12 cellular contexts compared by ENCODE assay signal in the genomic region with DNA sequence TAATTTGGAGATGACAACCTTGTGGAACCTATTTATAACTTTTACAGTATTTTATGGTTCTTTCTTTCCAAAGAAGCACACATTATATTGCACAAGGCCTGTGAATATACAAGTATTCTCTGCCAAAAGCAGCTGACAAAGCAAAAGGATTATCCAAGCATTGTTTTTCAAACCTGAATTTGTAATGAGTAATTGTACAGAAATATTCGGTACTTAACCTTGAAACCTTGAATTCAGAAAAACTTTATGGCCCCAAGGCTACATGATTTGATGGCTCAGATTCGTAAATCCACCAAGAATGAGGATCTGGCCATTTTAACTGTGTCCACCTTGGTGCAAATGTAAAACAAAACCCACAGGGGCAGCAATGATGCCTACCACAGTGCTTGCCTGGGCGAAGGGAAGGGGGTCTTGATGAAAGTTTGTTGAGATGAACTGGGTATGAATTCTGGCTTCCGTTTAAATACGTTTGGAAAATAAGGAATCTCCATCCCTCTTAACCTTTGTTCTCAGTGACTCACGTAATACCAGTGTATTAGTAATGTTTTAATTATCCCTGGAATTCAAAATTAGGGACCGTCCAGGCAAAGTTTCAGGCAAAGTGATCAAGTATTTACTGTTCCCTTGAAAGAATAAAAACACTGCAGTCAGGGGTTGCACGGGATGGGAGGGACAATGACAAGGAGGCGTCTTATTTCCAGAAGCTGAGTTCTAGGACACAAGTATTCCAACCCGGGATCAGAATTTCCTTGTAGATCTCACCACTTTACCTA. TPM values are rescaled to one million over a fixed set of nuclear protein-coding genes. Genes with fewer than 3 reads are reported as not detected.
DNase-seq lines count a peak whose midpoint lies in the region; ATAC-seq and TF ChIP-seq lines count a peak whose summit lies in the region.
"Had no signal": no experiment of that assay in that cellular context is flagged by ENCODE, and none has a peak within 500 bp of the region (broad histone marks: within the 10 kb centered on the region; RNA-seq: fewer than 3 reads in every experiment).

No MANE protein-coding gene starts in this region.

- no peaks in the 10 kb centered on the region for H3K27me3 ChIP-seq in SK-N-SH (ENCODE audit: insufficient read depth)
- no peaks in the 10 kb centered on the region for H3K27me3 ChIP-seq in adipocyte (replicated peaks; ENCODE audit: control insufficient read depth, insufficient read depth, low read length)
- H3K27me3 ChIP-seq in gastroesophageal sphincter, result no peaks in the 10 kb centered on the region
- H3K27me3 ChIP-seq in tibial artery, result no peaks in the 10 kb centered on the region

- peak overlapping the region; percentile 16; the same call in 1 of the 2 replicates for H3K9ac ChIP-seq in SK-N-SH
- peak overlapping the region; percentile 19 for H3K9ac ChIP-seq in adipocyte (ENCODE audit: low read length)

- TF ChIP-seq EP300 in SK-N-SH (IDR thresholded peaks at IDR 0.05; ENCODE audit: borderline replicate concordance in 1 of 2, low read depth in 1 of 2, low read length in 1 of 2) (no peak), gastroesophageal sphincter (IDR thresholded peaks at IDR 0.05) (no peak)

- H3K36me3 ChIP-seq in SK-N-SH (replicated peaks in 1 of 2; ENCODE audit: control insufficient read depth in 1 of 2, insufficient read depth in 2 of 2, low read length in 1 of 2) (no peaks in the 10 kb centered on the region), adipocyte (ENCODE audit: control insufficient read depth, insufficient read depth, low read length, severe bottlenecking) (no peaks in the 10 kb centered on the region), gastroesophageal sphincter (no peaks in the 10 kb centered on the region), tibial artery (no peaks in the 10 kb centered on the region)

- H3K9me2 ChIP-seq in SK-N-SH, result no peaks in the 10 kb centered on the region

- H3K9me3 ChIP-seq in SK-N-SH (no peaks in the 10 kb centered on the region), adipocyte (ENCODE audit: control insufficient read depth, low read length) (no peaks in the 10 kb centered on the region), gastroesophageal sphincter (no peaks in the 10 kb centered on the region), tibial artery (no peaks in the 10 kb centered on the region)

- H4K20me1 ChIP-seq in SK-N-SH (ENCODE audit: insufficient read depth), result no peaks in the 10 kb centered on the region

- H3K4me2 ChIP-seq in SK-N-SH, result no peak overlapping the region

- peak overlapping the region; percentile 80 for H2AFZ ChIP-seq in SK-N-SH (ENCODE audit: low read depth)

- POLR2A ChIA-PET in SK-N-SH (lab: Yijun Ruan, JAX), result no interaction called here

- DNase-seq in SK-N-SH (no peak), adipocyte (ENCODE audit: low read depth) (peak; percentile 75), tibial artery (no peak), cerebellar nuclear complex (lab: John Stamatoyannopoulos, UW) (no peak), Kasumi-1 (lab: John Stamatoyannopoulos, UW) (no peak)
- DNase-seq: NCI-H510A treated with DMSO at 0.1 percent for 48 hours, posterior cingulate gyrus had no signal

- TF ChIP-seq POLR2A in gastroesophageal sphincter (IDR thresholded peaks at IDR 0.05), result no peak

- TF ChIP-seq CTCF in SK-N-SH (IDR thresholded peaks at IDR 0.05), result no peak
- no peak for TF ChIP-seq CTCF in gastroesophageal sphincter (IDR thresholded peaks at IDR 0.05)
- TF ChIP-seq CTCF in tibial artery (IDR thresholded peaks at IDR 0.05), result no peak

- intact Hi-C loops in tibial artery (cut with DNase I; ENCODE audit: low total_unique reads), result no loop called here

- 45% methylated on average over 10 of the region's 10 CpGs for WGBS in SK-N-SH (ENCODE audit: low lambda C conversion rate)
- WGBS in gastroesophageal sphincter (ENCODE audit: low coverage in 1 of 2), 2 donors, result 31 to 51% methylated on average over 8 to 10 of the region's 10 CpGs

- H3K4me3 ChIP-seq in SK-N-SH (ENCODE audit: low read depth in 2 of 2, low read length in 1 of 2), result no peak overlapping the region
- H3K4me3 ChIP-seq in adipocyte (ENCODE audit: low read length), result peak overlapping the region; percentile 31
- no peak overlapping the region for H3K4me3 ChIP-seq in gastroesophageal sphincter
- no peak overlapping the region for H3K4me3 ChIP-seq in tibial artery

- no peak for TF ChIP-seq RAD21 in SK-N-SH (IDR thresholded peaks at IDR 0.05; ENCODE audit: low read length)

- peak overlapping the region in 1 of 2 experiments; percentile 41; a peak in 2 of 4 replicates for H3K27ac ChIP-seq in SK-N-SH (ENCODE audit: low read depth in 2 of 2, low read length in 1 of 2)
- peak overlapping the region; percentile 85 to 98 (median 96) for H3K27ac ChIP-seq in gastroesophageal sphincter
- peak overlapping the region; percentile 46 to 92 for H3K27ac ChIP-seq in tibial artery
- H3K27ac ChIP-seq: 22Rv1 had no signal

- H3K79me2 ChIP-seq in SK-N-SH (ENCODE audit: insufficient read depth), result no peaks in the 10 kb centered on the region

- ATAC-seq in SK-N-SH treated with all-trans-retinoic acid at 6 μM for 48 hours (no peak; the same call in 1 of the 3 replicates), gastroesophageal sphincter (peak; percentile 24), HG03196 (IDR thresholded peaks at IDR 0.05; ENCODE audit: unreplicated experiment) (no peak)

- peaks cover 6 to 10% of the 10 kb centered on the region in 2 experiments; a peak in 2 of 4 replicates for H3K4me1 ChIP-seq in SK-N-SH (ENCODE audit: control insufficient read depth in 1 of 2, insufficient read depth in 2 of 2, low read depth in 1 of 2, low read length in 1 of 2)
- peaks cover 29% of the 10 kb centered on the region for H3K4me1 ChIP-seq in adipocyte (ENCODE audit: control insufficient read depth, insufficient read depth, low read length)
- H3K4me1 ChIP-seq in gastroesophageal sphincter, result peaks cover 0 to 55% (median 3%) of the 10 kb centered on the region in 3 donors
- H3K4me1 ChIP-seq in tibial artery, result peaks cover 0 to 29% (median 2%) of the 10 kb centered on the region in 4 donors

- H3F3A ChIP-seq in SK-N-SH (replicated peaks; ENCODE audit: insufficient read depth), result peaks cover 6% of the 10 kb centered on the region

- CTCF ChIA-PET in SK-N-SH (lab: Yijun Ruan, JAX), result no interaction called here

TF ChIP-seq in SK-N-SH, 30 proteins besides CTCF, POLR2A, EP300 and RAD21:
- TF ChIP-seq FOSL2 (IDR thresholded peaks at IDR 0.05; ENCODE audit: borderline replicate concordance, low read depth) (peak; percentile 32; the same call in 1 of the 2 replicates), SMC3 (IDR thresholded peaks at IDR 0.05; ENCODE audit: low read depth, low read length) (no peak), TEAD4 (IDR thresholded peaks at IDR 0.05; ENCODE audit: borderline replicate concordance, insufficient read depth) (0 out of 2 replicates have a peak, but pooled peaks have one; percentile 30), FOXM1 (IDR thresholded peaks at IDR 0.05; ENCODE audit: low read depth) (no peak), JUND (IDR thresholded peaks at IDR 0.05) (0 out of 2 replicates have a peak, but pooled peaks have one; percentile 26)
TF ChIP-seq in SK-N-SH: peak in this region for 3.

TF ChIP-seq in SK-N-SH treated with all-trans-retinoic acid at 6 μM for 48 hours, 23 proteins besides CTCF, POLR2A, EP300 and RAD21:
- TF ChIP-seq, protein P1, sequence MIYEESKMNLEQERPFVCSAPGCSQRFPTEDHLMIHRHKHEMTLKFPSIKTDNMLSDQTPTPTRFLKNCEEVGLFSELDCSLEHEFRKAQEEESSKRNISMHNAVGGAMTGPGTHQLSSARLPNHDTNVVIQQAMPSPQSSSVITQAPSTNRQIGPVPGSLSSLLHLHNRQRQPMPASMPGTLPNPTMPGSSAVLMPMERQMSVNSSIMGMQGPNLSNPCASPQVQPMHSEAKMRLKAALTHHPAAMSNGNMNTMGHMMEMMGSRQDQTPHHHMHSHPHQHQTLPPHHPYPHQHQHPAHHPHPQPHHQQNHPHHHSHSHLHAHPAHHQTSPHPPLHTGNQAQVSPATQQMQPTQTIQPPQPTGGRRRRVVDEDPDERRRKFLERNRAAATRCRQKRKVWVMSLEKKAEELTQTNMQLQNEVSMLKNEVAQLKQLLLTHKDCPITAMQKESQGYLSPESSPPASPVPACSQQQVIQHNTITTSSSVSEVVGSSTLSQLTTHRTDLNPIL (CRISPR knock-in tag; IDR thresholded peaks at IDR 0.05; ENCODE audit: low read depth), result no peak
- TF ChIP-seq ZNF565 (CRISPR knock-in tag; conservative IDR thresholded peaks at IDR 0.05; ENCODE audit: low read depth), result no peak
- TF ChIP-seq RARB (CRISPR knock-in tag; IDR thresholded peaks at IDR 0.05), result no peak
- TF ChIP-seq ESRRG (CRISPR knock-in tag; IDR thresholded peaks at IDR 0.05), result no peak
- no peak for TF ChIP-seq BACH2 (CRISPR knock-in tag; IDR thresholded peaks at IDR 0.05; ENCODE audit: borderline replicate concordance)
- no peak for TF ChIP-seq GLIS3 (CRISPR knock-in tag; IDR thresholded peaks at IDR 0.05)
- no peak for TF ChIP-seq TCF4 (CRISPR knock-in tag; IDR thresholded peaks at IDR 0.05; ENCODE audit: borderline replicate concordance)
- TF ChIP-seq POU6F1 (CRISPR knock-in tag; IDR thresholded peaks at IDR 0.05; ENCODE audit: borderline replicate concordance, low read depth), result no peak

RNA-seq across cellular contexts. Expression of gene RBM24, which starts 2.7 kb away (rescaled TPM):
- polyA plus RNA-seq in SK-N-SH (2012; rRNA removed), result 0.19 and 0.20 TPM in 2 replicates
- polyA plus RNA-seq in SK-N-SH (2012; cell fraction: cytosol; rRNA removed), result 0.08 and 0.10 TPM in 2 replicates
- polyA plus RNA-seq in SK-N-SH (2012; cell fraction: nucleus; rRNA removed), result 0.19 and 0.31 TPM in 2 replicates
- total RNA-seq in gastroesophageal sphincter, result 10 to 100 TPM in 3 of 4 donors, 1 to 10 TPM in 1; 4.7 to 32.0 (median 23.5) TPM
- total RNA-seq: T-helper 1 cell treated with Interleukin-12 subunit alpha and Interleukin-12 subunit beta and Interleukin-4 antibody, amounts not matched to agents 30 ng/mL and 1 ng/mL, for 36 hours had no signal
